In genomic region chr16:30746638-30747160, GRCh38 we compare ENCODE assay signal across 13 cellular contexts. TPM values are rescaled to one million over a fixed set of nuclear protein-coding genes. Genes with fewer than 3 reads are reported as not detected.
DNase-seq lines count a peak whose midpoint lies in the region; ATAC-seq and TF ChIP-seq lines count a peak whose summit lies in the region.
"Had no signal": no experiment of that assay in that cellular context is flagged by ENCODE, and none has a peak within 500 bp of the region (broad histone marks: within the 10 kb centered on the region; RNA-seq: fewer than 3 reads in every experiment).

No MANE protein-coding gene starts in this region.

- H3K36me3 Mint-ChIP-seq in MCF 10A (ENCODE audit: insufficient read depth, unreplicated experiment) = peaks cover 75% of the 10 kb centered on the region
- peaks cover 35% of the 10 kb centered on the region for H3K36me3 Mint-ChIP-seq in activated CD8-positive, alpha-beta T cell treated with anti-CD3 and anti-CD28 coated beads for 36 hours (ENCODE audit: low read depth)
- peaks cover 5 to 25% (median 21%) of the 10 kb centered on the region in 5 donors for H3K36me3 Mint-ChIP-seq in naive thymus-derived CD4-positive, alpha-beta T cell

- no peaks in the 10 kb centered on the region for H3K36me3 ChIP-seq in breast epithelium
- peaks cover 0 to 28% (median 0%) of the 10 kb centered on the region in 3 experiments for H3K36me3 ChIP-seq in naive thymus-derived CD4-positive, alpha-beta T cell (ENCODE audit: control insufficient read depth in 2 of 3, insufficient read depth in 3 of 3, low read length in 3 of 3)

- peak overlapping the region in 1 of 2 donors; percentile 6 for H3K27ac ChIP-seq in breast epithelium
- H3K27ac ChIP-seq in naive thymus-derived CD4-positive, alpha-beta T cell (ENCODE audit: low read depth, low read length) = peak overlapping the region; percentile 75

- peak overlapping the region; percentile 86 for H3K27ac Mint-ChIP-seq in MCF 10A (ENCODE audit: low read depth, unreplicated experiment)
- H3K27ac Mint-ChIP-seq in activated CD8-positive, alpha-beta T cell treated with anti-CD3 and anti-CD28 coated beads for 36 hours = peak overlapping the region; percentile 21
- H3K27ac Mint-ChIP-seq in naive thymus-derived CD4-positive, alpha-beta T cell = peak overlapping the region in 6 of 9 donors; percentile 36 to 91 (median 87)

- H3K4me3 Mint-ChIP-seq in MCF 10A (ENCODE audit: unreplicated experiment) = no peak overlapping the region
- no peak overlapping the region for H3K4me3 Mint-ChIP-seq in activated CD8-positive, alpha-beta T cell treated with anti-CD3 and anti-CD28 coated beads for 36 hours
- no peak overlapping the region for H3K4me3 Mint-ChIP-seq in naive thymus-derived CD4-positive, alpha-beta T cell

- no peak for TF ChIP-seq POLR2A in breast epithelium (IDR thresholded peaks at IDR 0.05)

- POLR2A ChIA-PET in MCF 10A (lab: Yijun Ruan, JAX) = interaction anchor here (0.8 to 5.1 kb wide), 9 partner anchors 13 to 820 kb away, joined by 3 to 55 read pairs (median 7); partner anchors contain the start of genes FBRS, KCTD13 and ZNF689
- POLR2A ChIA-PET in activated CD8-positive, alpha-beta T cell treated with anti-CD3 and anti-CD28 coated beads for 36 hours (lab: Charles Lee) = interaction anchor here (1.4 to 2.1 kb wide), 5 partner anchors 9 to 59 kb away, joined by 7 to 12 read pairs (median 10); no protein-coding TSS in a partner anchor
- POLR2A ChIA-PET in naive thymus-derived CD4-positive, alpha-beta T cell (lab: Charles Lee) = interaction anchor here (0.6 to 4.4 kb wide), 9 partner anchors 10 to 438 kb away, joined by 3 to 18 read pairs (median 8); partner anchors contain the start of genes FBRS and ZNF688

- H3K9me3 ChIP-seq in breast epithelium = no peaks in the 10 kb centered on the region
- H3K9me3 ChIP-seq in naive thymus-derived CD4-positive, alpha-beta T cell (ENCODE audit: control insufficient read depth in 2 of 3, low read length in 3 of 3) = no peaks in the 10 kb centered on the region

- no peaks in the 10 kb centered on the region for H3K9me3 Mint-ChIP-seq in MCF 10A (ENCODE audit: unreplicated experiment)
- no peaks in the 10 kb centered on the region for H3K9me3 Mint-ChIP-seq in activated CD8-positive, alpha-beta T cell treated with anti-CD3 and anti-CD28 coated beads for 36 hours
- peaks cover 0 to 3% (median 0%) of the 10 kb centered on the region in 11 donors for H3K9me3 Mint-ChIP-seq in naive thymus-derived CD4-positive, alpha-beta T cell
- H3K9me3 Mint-ChIP-seq: WTC11 had no signal

- no peaks in the 10 kb centered on the region for H3K27me3 Mint-ChIP-seq in MCF 10A (ENCODE audit: insufficient read depth, unreplicated experiment)
- H3K27me3 Mint-ChIP-seq in activated CD8-positive, alpha-beta T cell treated with anti-CD3 and anti-CD28 coated beads for 36 hours = no peaks in the 10 kb centered on the region
- H3K27me3 Mint-ChIP-seq in naive thymus-derived CD4-positive, alpha-beta T cell = no peaks in the 10 kb centered on the region

- DNase-seq in MCF 10A (ENCODE audit: unreplicated experiment) = no peak
- DNase-seq in breast epithelium (ENCODE audit: low spot score in 2 of 2) = no peak
- no peak for DNase-seq in activated CD8-positive, alpha-beta T cell treated with anti-CD3 and anti-CD28 coated beads for 36 hours
- no peak for DNase-seq in naive thymus-derived CD4-positive, alpha-beta T cell
- DNase-seq in NCI-H1092 treated with DMSO at 0.1 percent for 48 hours (lab: John Stamatoyannopoulos, UW) = no peak
- DNase-seq in HT-29 (ENCODE audit: low spot score) = no peak
- DNase-seq: NCI-H2171; NK-92 treated with Interleukin-12 subunit alpha and Interleukin-12 subunit beta, amount 100 ng/mL, for 24 hours; occipital lobe; substantia nigra had no signal

- ATAC-seq in activated CD8-positive, alpha-beta T cell treated with anti-CD3 and anti-CD28 coated beads for 36 hours = no peak
- no peak for ATAC-seq in naive thymus-derived CD4-positive, alpha-beta T cell
- ATAC-seq in GM19023 (IDR thresholded peaks at IDR 0.05; ENCODE audit: unreplicated experiment) (no peak), HG02938 (IDR thresholded peaks at IDR 0.05; ENCODE audit: unreplicated experiment) (no peak)
- ATAC-seq: WTC11 had no signal

- no peak overlapping the region for H3K4me3 ChIP-seq in breast epithelium
- H3K4me3 ChIP-seq in naive thymus-derived CD4-positive, alpha-beta T cell (ENCODE audit: low read length) = no peak overlapping the region

- CTCF ChIA-PET in MCF 10A (lab: Yijun Ruan, JAX) = interaction anchor here (1.2 kb wide), 1 partner anchor 25 kb away, joined by 4 read pairs; no protein-coding TSS in a partner anchor
- CTCF ChIA-PET in activated CD8-positive, alpha-beta T cell treated with anti-CD3 and anti-CD28 coated beads for 36 hours (lab: Charles Lee) = interaction anchor here (2.6 kb wide), 1 partner anchor 68 kb away, joined by 16 read pairs; no protein-coding TSS in a partner anchor
- CTCF ChIA-PET in naive thymus-derived CD4-positive, alpha-beta T cell (lab: Charles Lee) = no interaction called here

- no peak for TF ChIP-seq CTCF in MCF 10A (IDR thresholded peaks at IDR 0.05; ENCODE audit: unreplicated experiment)
- TF ChIP-seq CTCF in breast epithelium (IDR thresholded peaks at IDR 0.05) = no peak
- no peak for TF ChIP-seq CTCF in activated CD8-positive, alpha-beta T cell treated with anti-CD3 and anti-CD28 coated beads for 36 hours (IDR thresholded peaks at IDR 0.05)

- peaks cover 0 to 5% of the 10 kb centered on the region in 2 donors for H3K4me1 ChIP-seq in breast epithelium
- peaks cover 4 to 6% of the 10 kb centered on the region in 2 donors for H3K4me1 ChIP-seq in naive thymus-derived CD4-positive, alpha-beta T cell (ENCODE audit: control insufficient read depth in 2 of 2, insufficient read depth in 2 of 2, low read length in 2 of 2)

- H3K27me3 ChIP-seq in breast epithelium = no peaks in the 10 kb centered on the region
- H3K27me3 ChIP-seq in naive thymus-derived CD4-positive, alpha-beta T cell (ENCODE audit: control insufficient read depth in 2 of 2, insufficient read depth in 2 of 2, low read length in 2 of 2) = no peaks in the 10 kb centered on the region

- intact Hi-C loops in MCF 10A (cut with micrococcal nuclease) = no loop called here
- intact Hi-C loops in breast epithelium (cut with DNase I; ENCODE audit: low total_unique reads) = no loop called here
- intact Hi-C loops in activated CD8-positive, alpha-beta T cell treated with anti-CD3 and anti-CD28 coated beads for 36 hours (cut with micrococcal nuclease) = no loop called here
- intact Hi-C loops in naive thymus-derived CD4-positive, alpha-beta T cell (cut with micrococcal nuclease) = no loop called here

- no TSS peak for BruUV-seq in MCF 10A (replicated peaks; lab: Mats Ljungman, UMichigan)

- H3K4me1 Mint-ChIP-seq in MCF 10A (ENCODE audit: insufficient read depth, unreplicated experiment) = peaks cover 36% of the 10 kb centered on the region
- H3K4me1 Mint-ChIP-seq in activated CD8-positive, alpha-beta T cell treated with anti-CD3 and anti-CD28 coated beads for 36 hours (ENCODE audit: low read depth) = peaks cover 21% of the 10 kb centered on the region
- peaks cover 18 to 33% (median 28%) of the 10 kb centered on the region in 7 donors for H3K4me1 Mint-ChIP-seq in naive thymus-derived CD4-positive, alpha-beta T cell

RNA-seq across cellular contexts. Expression of gene PHKG2, which starts 1.5 kb away (rescaled TPM):
- total RNA-seq in MCF 10A (2022) (28.0 and 28.4 TPM in 2 replicates), breast epithelium (10 to 100 TPM; 28.5 to 38.8 (median 35.7) TPM)
- total RNA-seq in activated CD8-positive, alpha-beta T cell treated with anti-CD3 and anti-CD28 coated beads for 36 hours = 10 to 100 TPM; 27.8 to 30.3 TPM
- 10 to 100 TPM; 33.2 to 57.8 (median 46.7) TPM for total RNA-seq in naive thymus-derived CD4-positive, alpha-beta T cell
- polyA plus RNA-seq in naive thymus-derived CD4-positive, alpha-beta T cell = 10 to 100 TPM; 37.2 to 43.5 TPM
- total RNA-seq in HT-29 (2014; rRNA removed; shearing (Covaris generic)) = 58.3 and 69.5 TPM in 2 replicates

RNA-seq across cellular contexts. Expression of gene CFAP119, which starts 15.2 kb away (rescaled TPM):
- total RNA-seq in MCF 10A (2022) = 4.8 and 5.2 TPM in 2 replicates
- 10 to 100 TPM in 2 of 3 donors, 1 to 10 TPM in 1; 1.4 to 17.1 (median 13.4) TPM for total RNA-seq in breast epithelium
- 1 to 10 TPM; 3.8 to 3.9 TPM for total RNA-seq in activated CD8-positive, alpha-beta T cell treated with anti-CD3 and anti-CD28 coated beads for 36 hours
- total RNA-seq in naive thymus-derived CD4-positive, alpha-beta T cell = 1 to 10 TPM; 2.3 to 5.9 (median 2.9) TPM
- under 1 TPM; 0.41 to 0.63 TPM for polyA plus RNA-seq in naive thymus-derived CD4-positive, alpha-beta T cell
- 13.5 and 23.4 TPM in 2 replicates for total RNA-seq in HT-29 (2014; rRNA removed; shearing (Covaris generic))

RNA-seq across cellular contexts. Expression of gene RNF40, which starts 15.4 kb away (rescaled TPM):
- total RNA-seq in MCF 10A (2022) (78.0 and 85.0 TPM in 2 replicates), breast epithelium (10 to 100 TPM; 77.0 to 84.7 (median 77.3) TPM)
- total RNA-seq in activated CD8-positive, alpha-beta T cell treated with anti-CD3 and anti-CD28 coated beads for 36 hours = 10 to 100 TPM; 63.2 to 68.1 TPM
- total RNA-seq in naive thymus-derived CD4-positive, alpha-beta T cell = 100 to 1,000 TPM in 3 of 5 experiments, 10 to 100 TPM in 2; 68.7 to 122 (median 114) TPM
- 10 to 100 TPM; 19.4 to 50.7 TPM for polyA plus RNA-seq in naive thymus-derived CD4-positive, alpha-beta T cell
- total RNA-seq in HT-29 (2014; rRNA removed; shearing (Covaris generic)) = 99.7 and 109 TPM in 2 replicates

RNA-seq across cellular contexts. Expression of gene ZNF629, which starts 40.3 kb away (rescaled TPM):
- total RNA-seq in MCF 10A (2022) = 10.9 and 14.1 TPM in 2 replicates
- total RNA-seq in breast epithelium = 10 to 100 TPM in 2 of 3 donors, 1 to 10 TPM in 1; 9.4 to 16.2 (median 10.5) TPM
- total RNA-seq in activated CD8-positive, alpha-beta T cell treated with anti-CD3 and anti-CD28 coated beads for 36 hours = 1 to 10 TPM; 2.8 to 3.2 TPM
- 10 to 100 TPM in 1 of 5 experiments, 1 to 10 TPM in 4; 2.4 to 11.1 (median 4.2) TPM for total RNA-seq in naive thymus-derived CD4-positive, alpha-beta T cell
- 1 to 10 TPM in 1 of 2 donors, under 1 TPM in 1; 0.66 to 3.1 TPM for polyA plus RNA-seq in naive thymus-derived CD4-positive, alpha-beta T cell
- total RNA-seq in HT-29 (2014; rRNA removed; shearing (Covaris generic)) = 19.8 and 21.3 TPM in 2 replicates

RNA-seq across cellular contexts. Expression of gene SRCAP, which starts 47.7 kb away (rescaled TPM):
- total RNA-seq in MCF 10A (2022) (52.3 and 60.7 TPM in 2 replicates), breast epithelium (10 to 100 TPM; 19.0 to 24.9 (median 20.8) TPM)
- total RNA-seq in activated CD8-positive, alpha-beta T cell treated with anti-CD3 and anti-CD28 coated beads for 36 hours = 10 to 100 TPM; 57.2 to 64.7 TPM
- total RNA-seq in naive thymus-derived CD4-positive, alpha-beta T cell = 100 to 1,000 TPM in 2 of 5 experiments, 10 to 100 TPM in 3; 82.6 to 111 (median 97.5) TPM
- 10 to 100 TPM; 11.8 to 40.5 TPM for polyA plus RNA-seq in naive thymus-derived CD4-positive, alpha-beta T cell
- total RNA-seq in HT-29 (2014; rRNA removed; shearing (Covaris generic)) = 33.2 and 46.2 TPM in 2 replicates

Comparison
In these comparisons a context has a peak if more than half of its experiments do, and no peak if none do; other contexts are left out.
1. H3K27ac Mint-ChIP-seq: peak in every context shown above with its lines; median percentile 87 in naive thymus-derived CD4-positive, alpha-beta T cell; 86 in MCF 10A; 21 in activated CD8-positive, alpha-beta T cell treated with anti-CD3 and anti-CD28 coated beads for 36 hours.